9 cellular contexts compared by ENCODE assay signal in the genomic region with DNA sequence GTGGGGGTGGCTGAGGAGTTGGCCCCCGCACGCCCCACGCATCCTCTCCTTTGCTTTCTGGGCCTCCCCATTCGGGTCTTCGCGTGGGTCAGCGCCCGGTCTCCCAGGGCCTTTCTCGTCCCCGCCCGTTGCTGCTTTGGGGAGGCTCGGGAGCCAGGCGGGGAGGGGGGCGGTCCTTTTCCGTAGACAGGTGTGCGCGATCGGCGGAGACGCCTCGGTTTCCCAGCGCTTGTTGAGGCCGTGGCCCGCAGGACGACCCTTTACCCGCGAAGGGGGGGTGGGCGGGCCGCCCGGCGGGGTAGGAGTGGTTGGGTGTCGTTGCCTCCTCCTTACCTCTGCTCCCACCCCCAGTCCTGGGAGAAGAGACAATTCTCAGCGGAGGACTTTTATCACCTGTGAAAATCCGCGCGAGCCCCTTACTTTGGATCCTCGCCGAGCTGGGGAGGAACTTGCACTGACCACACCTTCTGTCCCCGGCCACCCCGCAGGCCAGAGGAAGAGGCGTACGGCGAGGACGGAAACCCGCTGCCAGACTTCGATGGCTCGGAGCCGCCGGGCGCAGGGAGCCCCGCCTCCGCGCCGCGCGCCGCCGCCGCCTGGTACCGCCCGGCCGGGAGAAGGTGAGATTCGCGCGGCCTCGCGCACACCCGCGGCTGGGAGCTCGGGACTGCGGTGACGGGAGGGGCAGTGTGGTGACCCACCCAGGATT. TPM values are rescaled to one million over a fixed set of nuclear protein-coding genes. Genes with fewer than 3 reads are reported as not detected.
A peak's percentile ranks its signal among the peaks of the same experiment; 100 is the strongest.
DNase-seq lines count a peak whose midpoint lies in the region; ATAC-seq and TF ChIP-seq lines count a peak whose summit lies in the region.
"Had no signal": no experiment of that assay in that cellular context is flagged by ENCODE, and none has a peak within 500 bp of the region (broad histone marks: within the 10 kb centered on the region; RNA-seq: fewer than 3 reads in every experiment).

No MANE protein-coding gene starts in this region.

- no peaks in the 10 kb centered on the region for H3K79me2 ChIP-seq in hepatocyte

- no peaks in the 10 kb centered on the region for H3K9me3 ChIP-seq in WERI-Rb-1 (ENCODE audit: severe bottlenecking)
- no peaks in the 10 kb centered on the region for H3K9me3 ChIP-seq in hepatocyte (ENCODE audit: low read depth)
- H3K9me3 ChIP-seq in skeletal muscle tissue (ENCODE audit: control insufficient read depth in 3 of 3, low read length in 3 of 3): peaks cover 0 to 2% (median 0%) of the 10 kb centered on the region in 3 donors

- WGBS in hepatocyte (ENCODE audit: low lambda C conversion rate, missing lambda C conversion rate): 2% methylated on average over 57 of the region's 72 CpGs

- DNase-seq in NCI-H2227 (lab: John Stamatoyannopoulos, UW; ENCODE audit: unreplicated experiment): peak; percentile 20
- DNase-seq in NCI-H2227 treated with DMSO at 0.1 percent for 48 hours (lab: John Stamatoyannopoulos, UW): no peak
- peak; percentile 37 for DNase-seq in WERI-Rb-1
- DNase-seq in hepatocyte (ENCODE audit: low spot score): peak; percentile 39
- DNase-seq in MV-4-11 (lab: John Stamatoyannopoulos, UW): no peak
- no peak for DNase-seq in GDM1 (lab: John Stamatoyannopoulos, UW)

- H3K4me1 ChIP-seq in hepatocyte (ENCODE audit: insufficient read depth) (peaks cover 30% of the 10 kb centered on the region), skeletal muscle tissue (ENCODE audit: control insufficient read depth in 3 of 3, insufficient read depth in 3 of 3, low read length in 3 of 3) (peaks cover 20 to 30% (median 22%) of the 10 kb centered on the region in 3 donors)

- no peak for ATAC-seq in GM21447 (IDR thresholded peaks at IDR 0.05; ENCODE audit: unreplicated experiment)

- no peak overlapping the region for H3K9ac ChIP-seq in skeletal muscle tissue (ENCODE audit: low read depth in 1 of 3, low read length in 3 of 3)
- H3K9ac ChIP-seq: BLaER1 treated with 17β-estradiol and CSF1 and Interleukin-3, amounts not matched to agents 10 nM and 100 nM had no signal

- no peak overlapping the region for H3K27ac ChIP-seq in WERI-Rb-1
- H3K27ac ChIP-seq in hepatocyte: no peak overlapping the region
- H3K27ac ChIP-seq in skeletal muscle tissue (ENCODE audit: low read depth, low read length): no peak overlapping the region
- H3K27ac ChIP-seq: BLaER1 treated with 17β-estradiol and CSF1 and Interleukin-3, amounts not matched to agents 10 nM and 100 nM had no signal

- no peaks in the 10 kb centered on the region for H3K36me3 ChIP-seq in WERI-Rb-1
- H3K36me3 ChIP-seq in hepatocyte (replicated peaks; ENCODE audit: insufficient read depth, low read depth): no peaks in the 10 kb centered on the region
- no peaks in the 10 kb centered on the region for H3K36me3 ChIP-seq in skeletal muscle tissue (ENCODE audit: control insufficient read depth in 3 of 3, insufficient read depth in 3 of 3, low read length in 3 of 3)
- H3K36me3 ChIP-seq: BLaER1 treated with 17β-estradiol and CSF1 and Interleukin-3, amounts not matched to agents 10 nM and 100 nM had no signal

- H3K4me3 ChIP-seq in WERI-Rb-1 (ENCODE audit: low read depth, low read length) (peak overlapping the region; percentile 58), hepatocyte (peak overlapping the region; percentile 42), skeletal muscle tissue (ENCODE audit: low read length in 3 of 3) (peak overlapping the region; percentile 52 to 56 (median 52))
- H3K4me3 ChIP-seq: BLaER1 treated with 17β-estradiol and CSF1 and Interleukin-3, amounts not matched to agents 10 nM and 100 nM had no signal

- H4K20me1 ChIP-seq in hepatocyte (ENCODE audit: insufficient read depth, poor library complexity, severe bottlenecking): no peaks in the 10 kb centered on the region
- H4K20me1 ChIP-seq: BLaER1 treated with 17β-estradiol and CSF1 and Interleukin-3, amounts not matched to agents 10 nM and 100 nM had no signal

- no peaks in the 10 kb centered on the region for H3K9me2 ChIP-seq in hepatocyte (replicated peaks; ENCODE audit: insufficient read depth)

- TF ChIP-seq CTCF in WERI-Rb-1 (IDR thresholded peaks at IDR 0.05; ENCODE audit: low read depth, low read length) (no peak), hepatocyte (IDR thresholded peaks at IDR 0.05; ENCODE audit: poor library complexity) (no peak)

- H3K4me2 ChIP-seq in hepatocyte: peak overlapping the region; percentile 98
- H3K4me2 ChIP-seq: BLaER1 treated with 17β-estradiol and CSF1 and Interleukin-3, amounts not matched to agents 10 nM and 100 nM had no signal

- H3K27me3 ChIP-seq in WERI-Rb-1 (ENCODE audit: insufficient read depth, low read depth, severe bottlenecking) (peaks cover 63% of the 10 kb centered on the region), hepatocyte (peaks cover 98% of the 10 kb centered on the region), skeletal muscle tissue (ENCODE audit: control insufficient read depth in 3 of 3, insufficient read depth in 3 of 3, low read length in 3 of 3) (peaks cover 66 to 76% (median 71%) of the 10 kb centered on the region in 3 donors)
- H3K27me3 ChIP-seq: BLaER1 treated with 17β-estradiol and CSF1 and Interleukin-3, amounts not matched to agents 10 nM and 100 nM had no signal

- peak overlapping the region; percentile 49 for H2AFZ ChIP-seq in hepatocyte

RNA-seq across cellular contexts. Expression of gene ADCYAP1, which starts 2.7 kb away (rescaled TPM):
- total RNA-seq in hepatocyte: 0.40 and 1.7 TPM in 2 replicates
- polyA plus RNA-seq in hepatocyte: 0.31 and 0.40 TPM in 2 replicates
- total RNA-seq in skeletal muscle tissue: under 0.01 TPM

Comparison
In these comparisons a context has a peak if more than half of its experiments do, and no peak if none do; other contexts are left out.
1. DNase-seq: peak in NCI-H2227 (single experiment), WERI-Rb-1 (single experiment) and hepatocyte (single experiment); none in NCI-H2227 treated with DMSO at 0.1 percent for 48 hours (single experiment), MV-4-11 (single experiment) and GDM1 (single experiment).
2. Peak in every context shown above with its lines, with median percentiles within 50 percentile points of each other: H3K4me3 ChIP-seq.